In the genomic region with DNA sequence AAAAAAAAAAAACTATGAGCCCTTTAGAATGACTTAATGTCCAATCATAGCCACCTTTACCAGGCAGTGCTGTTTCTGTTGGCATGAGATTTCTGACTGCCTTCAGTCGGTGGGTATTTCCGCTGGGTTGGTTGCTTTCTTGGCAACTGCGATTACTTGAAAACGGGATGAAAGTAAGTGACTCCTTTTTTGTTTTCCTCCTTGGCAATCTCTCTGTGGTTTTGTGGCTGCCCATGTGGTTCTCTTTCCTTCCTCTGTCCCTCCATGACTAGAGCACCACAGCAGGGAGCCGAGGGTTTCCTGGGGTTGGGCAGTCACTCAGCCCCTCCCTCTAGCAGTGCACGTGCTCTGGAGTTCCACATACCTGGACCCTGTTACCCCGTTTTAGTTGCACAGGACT, we compare ENCODE assay signal across 7 cellular contexts.
DNase-seq lines count a peak whose midpoint lies in the region; ATAC-seq and TF ChIP-seq lines count a peak whose summit lies in the region.

No MANE protein-coding gene starts in this region.

- H3K9me3 Mint-ChIP-seq in H9, result no peaks in the 10 kb centered on the region
- no peaks in the 10 kb centered on the region for H3K9me3 Mint-ChIP-seq in MCF 10A (ENCODE audit: unreplicated experiment)

- ATAC-seq in GM19463 (IDR thresholded peaks at IDR 0.05; ENCODE audit: unreplicated experiment), result no peak

- intact Hi-C loops in MCF 10A (cut with micrococcal nuclease), result no loop called here

- peaks cover 3% of the 10 kb centered on the region; the same call in 1 of the 2 replicates for H3K4me1 ChIP-seq in H9 (ENCODE audit: insufficient read depth, low read length)

- no peak overlapping the region for H2BK20ac ChIP-seq in H9 (ENCODE audit: low read depth, low read length, poor library complexity, severe bottlenecking)

- no peaks in the 10 kb centered on the region for H3K23me2 ChIP-seq in H9 (ENCODE audit: insufficient read length, low read depth, low read length, poor library complexity, severe bottlenecking)

- no peaks in the 10 kb centered on the region for H3K79me1 ChIP-seq in H9 (ENCODE audit: insufficient read depth, low read depth, low read length, poor library complexity, severe bottlenecking)

- H4K8ac ChIP-seq in H9 (replicated peaks; ENCODE audit: insufficient read length, low read depth, low read length), result no peak overlapping the region

- H2BK120ac ChIP-seq in H9 (ENCODE audit: low read depth, low read length, poor library complexity, severe bottlenecking), result no peak overlapping the region

- no peak overlapping the region for H3K4ac ChIP-seq in H9 (ENCODE audit: low read depth, low read length)

- H2BK5ac ChIP-seq in H9 (ENCODE audit: insufficient read length, low read length), result no peak overlapping the region

- BruUV-seq in MCF 10A (replicated peaks; lab: Mats Ljungman, UMichigan), result no TSS peak

- H3K56ac ChIP-seq in H9 (ENCODE audit: insufficient read length, low read depth, low read length), result no peak overlapping the region

- no CpG with 5 or more reads among the region's 7 CpGs for WGBS in H9 (ENCODE audit: extremely low coverage, insufficient read length, low lambda C conversion rate)

- CTCF ChIA-PET in RWPE1 (lab: Yijun Ruan, JAX) (no interaction called here), MCF 10A (lab: Yijun Ruan, JAX) (no interaction called here)

- H3K27ac ChIP-seq in H9 (ENCODE audit: insufficient read length, low read depth, low read length) (no peak overlapping the region), RWPE1 (peak overlapping the region; percentile 77)

- no peak overlapping the region for H4K5ac ChIP-seq in H9 (ENCODE audit: insufficient read length, low read depth, low read length)

- H3T11ph ChIP-seq in H9 (ENCODE audit: low read length), result no peak overlapping the region

- no peak overlapping the region for H2AK5ac ChIP-seq in H9 (ENCODE audit: insufficient read length, low read length)

- no peak overlapping the region for H4K91ac ChIP-seq in H9 (ENCODE audit: insufficient read length, low read depth, low read length)

- no peak overlapping the region; a peak in 1 of 5 replicates for H3K4me3 Mint-ChIP-seq in H9
- peak overlapping the region; percentile 15 for H3K4me3 Mint-ChIP-seq in MCF 10A (ENCODE audit: unreplicated experiment)

- POLR2A ChIA-PET in RWPE1 (lab: Yijun Ruan, JAX; ENCODE audit: low non-redundant PET) (no interaction called here), MCF 10A (lab: Yijun Ruan, JAX) (no interaction called here)

- DNase-seq in H9 (no peak), RWPE1 (ENCODE audit: low spot score) (no peak), MCF 10A (ENCODE audit: unreplicated experiment) (peak; percentile 95), NCI-H128 (lab: John Stamatoyannopoulos, UW; ENCODE audit: unreplicated experiment) (no peak), GM13977 (ENCODE audit: low spot score) (no peak)
- DNase-seq in stimulated activated CD4-positive, alpha-beta T cell treated with anti-CD3 and anti-CD28 coated beads, Interleukin-15, amount 100 ng/mL, for 24 hours, result peak; percentile 65

- no peak overlapping the region for H3K18ac ChIP-seq in H9 (ENCODE audit: insufficient read length, low read depth, low read length)

- H3K27me3 Mint-ChIP-seq in H9 (ENCODE audit: low read depth), result peaks cover 2% of the 10 kb centered on the region
- H3K27me3 Mint-ChIP-seq in MCF 10A (ENCODE audit: insufficient read depth, unreplicated experiment), result no peaks in the 10 kb centered on the region

- H3K79me2 ChIP-seq in H9 (ENCODE audit: insufficient read depth, low read length), result no peaks in the 10 kb centered on the region

- no peak overlapping the region for H3K14ac ChIP-seq in H9 (ENCODE audit: insufficient read depth, low read length)

- no peak for TF ChIP-seq CTCF in H9 (conservative IDR thresholded peaks at IDR 0.05)
- TF ChIP-seq CTCF in RWPE1 (conservative IDR thresholded peaks at IDR 0.05; ENCODE audit: low read depth), result no peak
- no peak for TF ChIP-seq CTCF in MCF 10A (IDR thresholded peaks at IDR 0.05; ENCODE audit: unreplicated experiment)
- no peak for TF ChIP-seq CTCF in GM13977 (IDR thresholded peaks at IDR 0.05; ENCODE audit: extremely low read depth, insufficient read depth, missing control alignments)

- no peak overlapping the region for H3K9ac ChIP-seq in H9 (ENCODE audit: extremely low read depth, insufficient read length, low read length)

- H4K20me1 ChIP-seq in H9 (ENCODE audit: control insufficient read depth, insufficient read depth, insufficient read length), result no peaks in the 10 kb centered on the region

- no peak overlapping the region for H2BK12ac ChIP-seq in H9 (ENCODE audit: insufficient read length, low read depth, low read length)

- no peak overlapping the region for H3K23ac ChIP-seq in H9 (ENCODE audit: insufficient read length, low read depth, low read length)

- no peaks in the 10 kb centered on the region for H3K9me3 ChIP-seq in H9 (ENCODE audit: control insufficient read depth, low read depth, low read length)

- in situ Hi-C loops in GM13977 (cut with MboI; ENCODE audit: low pct_unique_long_range_greater_than_20kb, low sequenced_read_pairs, unreplicated experiment), result no loop called here

- H3K4me2 ChIP-seq in H9 (ENCODE audit: insufficient read depth, insufficient read length, low read length), result no peak overlapping the region

- no peak overlapping the region for H2AFZ ChIP-seq in H9 (ENCODE audit: low read length)

- H2BK15ac ChIP-seq in H9 (ENCODE audit: low read depth, low read length), result no peak overlapping the region

- H3K27ac Mint-ChIP-seq in H9, result peak overlapping the region in 2 of 3 experiments; percentile 5 to 66; a peak in 2 of 7 replicates
- no peak overlapping the region for H3K27ac Mint-ChIP-seq in MCF 10A (ENCODE audit: low read depth, unreplicated experiment)

- H3K4me1 Mint-ChIP-seq in H9 (peaks cover 32 to 33% of the 10 kb centered on the region in 2 experiments), MCF 10A (ENCODE audit: insufficient read depth, unreplicated experiment) (peaks cover 38% of the 10 kb centered on the region)

- H3K36me3 Mint-ChIP-seq in H9 (ENCODE audit: insufficient read depth in 1 of 3, low read depth in 3 of 3), result no peaks in the 10 kb centered on the region
- H3K36me3 Mint-ChIP-seq in MCF 10A (ENCODE audit: insufficient read depth, unreplicated experiment), result peaks cover 16% of the 10 kb centered on the region

- no peaks in the 10 kb centered on the region for H3K27me3 ChIP-seq in H9 (ENCODE audit: insufficient read depth, low read length)

Comparison
In these comparisons a context has a peak if more than half of its experiments do, and no peak if none do; other contexts are left out.
1. DNase-seq: peak in MCF 10A (single experiment) and stimulated activated CD4-positive, alpha-beta T cell treated with anti-CD3 and anti-CD28 coated beads, Interleukin-15, amount 100 ng/mL, for 24 hours (single experiment); none in H9 (single experiment), RWPE1 (single experiment), NCI-H128 (single experiment) and GM13977 (single experiment).